Comparison of ENCODE assay signal across 22 cellular contexts in the genomic region with DNA sequence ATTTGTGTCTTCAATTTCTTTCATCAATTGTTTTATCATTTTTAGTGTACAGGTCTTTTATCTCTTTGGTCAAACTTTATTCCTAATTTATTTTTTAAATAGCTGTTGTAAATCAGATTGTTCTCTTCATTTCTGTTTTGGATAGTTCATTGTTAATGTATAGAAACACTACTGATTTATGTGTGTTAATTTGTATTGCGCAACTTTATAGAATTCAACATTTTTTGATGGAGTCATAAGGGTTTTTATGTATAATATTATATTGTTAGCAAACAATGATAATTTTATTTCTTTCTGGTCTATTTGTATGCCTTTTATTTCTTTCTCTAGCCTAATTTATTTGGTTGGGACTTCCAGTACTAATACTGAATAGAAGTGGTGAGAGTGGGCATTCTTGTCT.
A peak's percentile ranks its signal among the peaks of the same experiment; 100 is the strongest.
DNase-seq lines count a peak whose midpoint lies in the region; ATAC-seq, FAIRE-seq and TF ChIP-seq lines count a peak whose summit lies in the region.
"Had no signal": no experiment of that assay in that cellular context is flagged by ENCODE, and none has a peak within 500 bp of the region (broad histone marks: within the 10 kb centered on the region; RNA-seq: fewer than 3 reads in every experiment).

No MANE protein-coding gene starts in this region.

- H3K4me1 ChIP-seq in K562 (replicated peaks in 1 of 2; ENCODE audit: control insufficient read depth in 2 of 2, insufficient read depth in 2 of 2, low read length in 2 of 2) (no peaks in the 10 kb centered on the region), kidney (ENCODE audit: control insufficient read depth in 1 of 2, insufficient read depth in 1 of 2, low read depth in 1 of 2, low read length in 2 of 2) (no peaks in the 10 kb centered on the region)
- H3K4me1 ChIP-seq: BLaER1, Caco-2 had no signal

- WGBS in K562 (ENCODE audit: insufficient coverage, low coverage, missing lambda C conversion rate), result 0% methylated on average over 1 of the region's 1 CpG

- no peak overlapping the region for H3K4me3 Mint-ChIP-seq in progenitor cell of endocrine pancreas (ENCODE audit: low read depth)
- H3K4me3 Mint-ChIP-seq: B cell; CD4-positive, CD25-positive, alpha-beta regulatory T cell; CD8-positive, alpha-beta T cell had no signal

- H3K4me1 Mint-ChIP-seq in progenitor cell of endocrine pancreas (ENCODE audit: low read depth), result no peaks in the 10 kb centered on the region
- H3K4me1 Mint-ChIP-seq: B cell had no signal

- CTCF ChIA-PET in K562 (lab: Yijun Ruan, JAX; ENCODE audit: low intra/inter-chr PET ratio), result no interaction called here

- TF ChIP-seq EP300 in Ishikawa (IDR thresholded peaks at IDR 0.05; ENCODE audit: borderline replicate concordance) (no peak), K562 (IDR thresholded peaks at IDR 0.05; ENCODE audit: low read length) (no peak)

- H3K9me3 ChIP-seq in K562 (replicated peaks; ENCODE audit: control insufficient read depth, insufficient read depth, low read depth, low read length), result no peaks in the 10 kb centered on the region
- H3K9me3 ChIP-seq in kidney (ENCODE audit: control insufficient read depth in 1 of 2, low read length in 2 of 2), result no peaks in the 10 kb centered on the region
- H3K9me3 ChIP-seq: BLaER1, Caco-2 had no signal

- in situ Hi-C loops in K562 (cut with MboI), result no loop called here

- no peak for ATAC-seq in K562
- no peak for ATAC-seq in HG03354 (IDR thresholded peaks at IDR 0.05; ENCODE audit: poor library complexity, severe bottlenecking, unreplicated experiment)
- ATAC-seq in GM19035 (IDR thresholded peaks at IDR 0.05; ENCODE audit: unreplicated experiment), result no peak
- ATAC-seq: CD8-positive, alpha-beta T cell; GM12878 had no signal

- TF ChIP-seq POLR2A in K562 (conservative IDR thresholded peaks at IDR 0.05), result no peak

- H3K9me1 ChIP-seq in K562 (ENCODE audit: control insufficient read depth, insufficient read depth, low read length), result no peaks in the 10 kb centered on the region

- no peak overlapping the region for H3K4me3 ChIP-seq in K562
- H3K4me3 ChIP-seq in kidney (ENCODE audit: low read length in 2 of 2), result no peak overlapping the region
- H3K4me3 ChIP-seq: BLaER1, GM12878 had no signal

- H2AFZ ChIP-seq in K562 (ENCODE audit: low read depth, low read length), result no peak overlapping the region

- BruUV-seq in K562 (replicated peaks; lab: Mats Ljungman, UMichigan), result no TSS peak

- no peak for DNase-seq in K562 (ENCODE audit: extremely low read depth in 1 of 4, low spot score in 3 of 4)
- DNase-seq in kidney, result no peak
- DNase-seq in progenitor cell of endocrine pancreas (ENCODE audit: low spot score, unreplicated experiment), result no peak
- no peak for DNase-seq in occipital lobe (lab: John Stamatoyannopoulos, UW)
- DNase-seq: Caco-2; CD4-positive, CD25-positive, alpha-beta regulatory T cell; CD8-positive, alpha-beta T cell; DMS153; DND-41; GDM1; GOT3; H7; HCEC 1CT had no signal

- POLR2A ChIA-PET in K562 (lab: Yijun Ruan, JAX), result no interaction called here

- TF ChIP-seq RAD21 in Ishikawa (IDR thresholded peaks at IDR 0.05; ENCODE audit: low read depth), result no peak
- no peak for TF ChIP-seq RAD21 in K562 (CRISPR knock-in tag; conservative IDR thresholded peaks at IDR 0.05 in 1 of 2, IDR thresholded peaks at IDR 0.05 in 1 of 2)

- H3K9ac ChIP-seq in K562 (ENCODE audit: insufficient read depth in 1 of 2, low read depth in 2 of 2, low read length in 2 of 2) (no peak overlapping the region), kidney (ENCODE audit: low read length in 2 of 2) (no peak overlapping the region)
- H3K9ac ChIP-seq: BLaER1 had no signal

- peak; percentile 72 for FAIRE-seq in G401.6 (lab: Jason Lieb, UNC)
- no peak for FAIRE-seq in K562 (lab: Jason Lieb, UNC)
- FAIRE-seq in kidney (lab: Jason Lieb, UNC), result peak; percentile 62
- FAIRE-seq: GM12878, GM18507 had no signal

- no peaks in the 10 kb centered on the region for H3K36me3 ChIP-seq in K562 (ENCODE audit: control insufficient read depth, insufficient read depth, low read length)
- peaks cover 0 to 3% of the 10 kb centered on the region in 2 donors for H3K36me3 ChIP-seq in kidney (ENCODE audit: control insufficient read depth in 1 of 2, insufficient read depth in 2 of 2, low read length in 2 of 2)
- H3K36me3 ChIP-seq: BLaER1 had no signal

- H3K27me3 Mint-ChIP-seq in progenitor cell of endocrine pancreas, result no peaks in the 10 kb centered on the region
- H3K27me3 Mint-ChIP-seq: B cell; CD4-positive, CD25-positive, alpha-beta regulatory T cell had no signal

- TF ChIP-seq CTCF in K562 (IDR thresholded peaks at IDR 0.05 in 2 of 3, conservative IDR thresholded peaks at IDR 0.05 in 1 of 3; ENCODE audit: insufficient read depth in 2 of 3, low read depth in 1 of 3, low read length in 3 of 3) (no peak), kidney (IDR thresholded peaks at IDR 0.05; ENCODE audit: borderline replicate concordance, extremely low read depth, insufficient read depth) (no peak), progenitor cell of endocrine pancreas (IDR thresholded peaks at IDR 0.05; ENCODE audit: unreplicated experiment) (no peak)

- H3K27ac ChIP-seq in K562 (ENCODE audit: extremely low read depth, low read depth, low read length) (no peak overlapping the region), kidney (ENCODE audit: low read depth in 2 of 2, low read length in 2 of 2) (no peak overlapping the region)
- H3K27ac ChIP-seq: BLaER1, C4-2B had no signal

- no peaks in the 10 kb centered on the region for H4K20me1 ChIP-seq in K562 (replicated peaks; ENCODE audit: control insufficient read depth, insufficient read depth, low read length)
- H4K20me1 ChIP-seq: BLaER1 had no signal

- no peak overlapping the region for H3K27ac Mint-ChIP-seq in progenitor cell of endocrine pancreas
- H3K27ac Mint-ChIP-seq: B cell; CD8-positive, alpha-beta T cell had no signal

- H3K36me3 Mint-ChIP-seq in progenitor cell of endocrine pancreas (ENCODE audit: insufficient read depth), result no peaks in the 10 kb centered on the region

- H3K27me3 ChIP-seq in K562 (ENCODE audit: control insufficient read depth in 2 of 2, insufficient read depth in 2 of 2, low read length in 2 of 2), result no peaks in the 10 kb centered on the region
- H3K27me3 ChIP-seq: BLaER1 had no signal

- H3K9me3 Mint-ChIP-seq in progenitor cell of endocrine pancreas (ENCODE audit: low read depth), result peaks cover 14% of the 10 kb centered on the region

- no peak overlapping the region for H3K4me2 ChIP-seq in K562 (ENCODE audit: insufficient read depth, low read length)
- H3K4me2 ChIP-seq: BLaER1 had no signal

- intact Hi-C loops in K562 (cut with micrococcal nuclease), result no loop called here
- intact Hi-C loops in kidney (cut with DNase I), result no loop called here

- H3K79me2 ChIP-seq in K562 (ENCODE audit: control insufficient read depth, insufficient read depth, low read length), result no peaks in the 10 kb centered on the region

TF ChIP-seq in Ishikawa, 13 proteins besides CTCF, POLR2A, EP300 and RAD21:
- TF ChIP-seq FOXM1 (IDR thresholded peaks at IDR 0.05; ENCODE audit: borderline replicate concordance, low read depth), result no peak
- peak; percentile 12; the same call in 1 of the 2 replicates for TF ChIP-seq CEBPB (IDR thresholded peaks at IDR 0.05)

TF ChIP-seq in K562, 482 proteins besides CTCF, POLR2A, EP300 and RAD21:
- TF ChIP-seq CEBPB (tag; IDR thresholded peaks at IDR 0.05), result peak; percentile 84
- TF ChIP-seq ZNF184 (CRISPR knock-in tag; IDR thresholded peaks at IDR 0.05), result no peak
- no peak for TF ChIP-seq KLF13 (tag; IDR thresholded peaks at IDR 0.05; ENCODE audit: borderline replicate concordance, low read depth)
- TF ChIP-seq CEBPG (CRISPR knock-in tag; IDR thresholded peaks at IDR 0.05), result no peak
- TF ChIP-seq CEBPG (tag; conservative IDR thresholded peaks at IDR 0.05 in 1 of 2, IDR thresholded peaks at IDR 0.05 in 1 of 2), result peak; percentile 59 to 98
- no peak for TF ChIP-seq HMG20B (CRISPR knock-in tag; IDR thresholded peaks at IDR 0.05)
